In the genomic region with DNA sequence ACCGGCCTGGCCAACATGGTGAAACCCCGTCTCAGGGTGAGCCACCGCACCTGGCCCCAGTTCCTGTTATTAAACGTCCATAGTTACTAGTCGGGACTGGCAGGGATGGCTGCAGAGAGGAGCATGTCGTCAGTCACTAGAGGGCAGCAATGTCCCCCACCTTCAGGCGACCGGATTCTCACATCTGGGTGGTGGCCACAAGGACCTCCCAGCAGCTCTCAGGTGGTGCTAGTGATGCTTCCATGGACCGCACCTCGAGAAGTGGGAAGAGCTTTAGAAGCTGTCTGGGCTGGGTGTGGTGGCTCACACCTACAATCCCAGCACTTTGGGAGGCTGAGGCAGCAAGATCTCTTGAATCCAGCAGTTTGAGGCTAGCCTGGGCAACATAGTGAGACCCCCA, we compare ENCODE assay signal across 9 cellular contexts. TPM values are rescaled to one million over a fixed set of nuclear protein-coding genes. Genes with fewer than 3 reads are reported as not detected.
DNase-seq lines count a peak whose midpoint lies in the region; ATAC-seq and TF ChIP-seq lines count a peak whose summit lies in the region.
"Had no signal": no experiment of that assay in that cellular context is flagged by ENCODE, and none has a peak within 500 bp of the region (broad histone marks: within the 10 kb centered on the region; RNA-seq: fewer than 3 reads in every experiment).

No MANE protein-coding gene starts in this region.

- H3K9me3 ChIP-seq in gastroesophageal sphincter, result no peaks in the 10 kb centered on the region
- H3K9me3 ChIP-seq: tibial nerve had no signal

- H3K4me1 ChIP-seq in gastroesophageal sphincter, result no peaks in the 10 kb centered on the region
- H3K4me1 ChIP-seq: tibial nerve had no signal

- DNase-seq in DMS53 (lab: John Stamatoyannopoulos, UW) (peak; percentile 27), DMS53 treated with DMSO at 0.1 percent for 48 hours (lab: John Stamatoyannopoulos, UW; ENCODE audit: unreplicated experiment) (no peak), HFFc6 (peak; percentile 36), NCI-H2227 treated with DMSO at 0.1 percent for 48 hours (lab: John Stamatoyannopoulos, UW) (peak; percentile 23)
- peak; percentile 60 to 75 for DNase-seq in activated CD4-positive, alpha-beta T cell treated with anti-CD3 and anti-CD28 coated beads, Interleukin-2, amount 50 U/mL, for 48 hours
- DNase-seq in stimulated activated CD4-positive, alpha-beta T cell treated with anti-CD3 and anti-CD28 coated beads, Interleukin-2, amount 100 ng/mL, for 24 hours, result peak; percentile 57 to 61

- H3K27me3 Mint-ChIP-seq in HFFc6 (ENCODE audit: insufficient read depth), result peaks cover 8% of the 10 kb centered on the region

- no peak overlapping the region for H3K4me3 Mint-ChIP-seq in HFFc6

- TF ChIP-seq POLR2A in gastroesophageal sphincter (IDR thresholded peaks at IDR 0.05), result no peak

- H3K27ac Mint-ChIP-seq in HFFc6, result no peak overlapping the region

- TF ChIP-seq CTCF in HFFc6 (IDR thresholded peaks at IDR 0.05) (peak; percentile 72), gastroesophageal sphincter (IDR thresholded peaks at IDR 0.05) (peak in 2 of 4 experiments; percentile 11 to 40)

- no peak overlapping the region for H3K4me3 ChIP-seq in gastroesophageal sphincter
- H3K4me3 ChIP-seq: tibial nerve had no signal

- 31% methylated on average over 2 of the region's 10 CpGs; no CpG with 5 or more reads in 1 of the 2 donors for WGBS in gastroesophageal sphincter (ENCODE audit: low coverage in 1 of 2), 2 donors

- TF ChIP-seq EP300 in gastroesophageal sphincter (IDR thresholded peaks at IDR 0.05), result no peak

- no peak overlapping the region for H3K27ac ChIP-seq in gastroesophageal sphincter
- H3K27ac ChIP-seq: tibial nerve had no signal

- H3K9me3 Mint-ChIP-seq in HFFc6, result no peaks in the 10 kb centered on the region

- H3K4me1 Mint-ChIP-seq in HFFc6 (ENCODE audit: low read depth), result peaks cover 14% of the 10 kb centered on the region

- peak; percentile 31 for ATAC-seq in gastroesophageal sphincter
- no peak for ATAC-seq in HG03139 (IDR thresholded peaks at IDR 0.05; ENCODE audit: unreplicated experiment)

- peaks cover 42% of the 10 kb centered on the region for H3K27me3 ChIP-seq in gastroesophageal sphincter
- H3K27me3 ChIP-seq: tibial nerve had no signal

- no peaks in the 10 kb centered on the region for H3K36me3 ChIP-seq in gastroesophageal sphincter
- H3K36me3 ChIP-seq: tibial nerve had no signal

- no peaks in the 10 kb centered on the region for H3K36me3 Mint-ChIP-seq in HFFc6 (ENCODE audit: low read depth)

RNA-seq across cellular contexts. Expression of a gene that starts 13.3 kb away (rescaled TPM):
- under 1 TPM in 2 of 6 experiments, not detected in 4; 0.09 to 0.13 TPM for total RNA-seq in HFFc6 (2021; fragmentation: NEBNext Ultra II Directional; extraction: Animal tissue kit (Norgen Biotek cat#: 25700))
- 10 to 100 TPM in 1 of 4 donors, 1 to 10 TPM in 3; 3.6 to 10.2 (median 6.7) TPM for total RNA-seq in gastroesophageal sphincter

RNA-seq across cellular contexts. Expression of a gene that starts 54.7 kb away (rescaled TPM):
- total RNA-seq in HFFc6 (2021; fragmentation: NEBNext Ultra II Directional; extraction: Animal tissue kit (Norgen Biotek cat#: 25700)), result under 1 TPM; 0.18 to 0.59 (median 0.42) TPM
- total RNA-seq in gastroesophageal sphincter, result 10 to 100 TPM in 1 of 4 donors, 1 to 10 TPM in 3; 1.3 to 10.3 (median 7.7) TPM

Comparison
In these comparisons a context has a peak if more than half of its experiments do, and no peak if none do; other contexts are left out.
1. RNA of a gene that starts 13.3 kb away (total RNA-seq): 3.6 to 10.2 TPM in gastroesophageal sphincter; 0.09 to 0.13 TPM in HFFc6; every median in the first group is over 4 times any median in the second.